ENCODE assay signal across 12 cellular contexts in genomic region chrX:46326161-46326560, GRCh38.
DNase-seq lines count a peak whose midpoint lies in the region; ATAC-seq and TF ChIP-seq lines count a peak whose summit lies in the region.
"Had no signal": no experiment of that assay in that cellular context is flagged by ENCODE, and none has a peak within 500 bp of the region (broad histone marks: within the 10 kb centered on the region; RNA-seq: fewer than 3 reads in every experiment).

No MANE protein-coding gene starts in this region.

- H3K9me3 ChIP-seq in Caco-2 (no peaks in the 10 kb centered on the region), NT2/D1 (ENCODE audit: insufficient read depth, low read length) (0 out of 2 replicates have a peak, but pooled peaks cover 7% of the 10 kb centered on the region), T-helper 17 cell (ENCODE audit: control insufficient read depth, low read length, poor library complexity, severe bottlenecking) (no peaks in the 10 kb centered on the region)

- no peak overlapping the region for H2AK5ac ChIP-seq in mesendoderm (ENCODE audit: low read length)

- H2BK5ac ChIP-seq in mesendoderm (ENCODE audit: low read length) = peak overlapping the region; percentile 70

- intact Hi-C loops in Caco-2 (cut with micrococcal nuclease; ENCODE audit: unreplicated experiment) = no loop called here

- no peak for TF ChIP-seq CTCF in Caco-2 (IDR thresholded peaks at IDR 0.05; ENCODE audit: insufficient read depth in 1 of 2, low read depth in 1 of 2, low read length in 1 of 2, severe bottlenecking in 1 of 2, unreplicated experiment in 1 of 2)

- peak overlapping the region; percentile 59 for H3K9ac ChIP-seq in NT2/D1 (ENCODE audit: insufficient read length, low read depth)
- peak overlapping the region; percentile 8 for H3K9ac ChIP-seq in mesendoderm (ENCODE audit: low read length)

- H3K79me1 ChIP-seq in mesendoderm (ENCODE audit: low read length) = no peaks in the 10 kb centered on the region

- H3K4me3 ChIP-seq in Caco-2 (ENCODE audit: low read depth, low read length) (no peak overlapping the region), NT2/D1 (ENCODE audit: insufficient read length, low read depth) (peak overlapping the region; percentile 0), mesendoderm (ENCODE audit: low read length) (no peak overlapping the region)

- H3K9me3 Mint-ChIP-seq in Caco-2 (ENCODE audit: unreplicated experiment) = no peaks in the 10 kb centered on the region
- H3K9me3 Mint-ChIP-seq: activated B cell treated with CpG ODN at 0.5 μM for 24 hours had no signal

- CTCF ChIA-PET in Caco-2 (lab: Charles Lee) = interaction anchor here (2.0 kb wide), 1 partner anchor 50 kb away, joined by 6 read pairs; no protein-coding TSS in a partner anchor

- H3K27me3 Mint-ChIP-seq in Caco-2 (ENCODE audit: insufficient read depth, unreplicated experiment) = no peaks in the 10 kb centered on the region
- H3K27me3 Mint-ChIP-seq in T-helper 17 cell = no peaks in the 10 kb centered on the region

- WGBS in mesendoderm (ENCODE audit: extremely low coverage, insufficient coverage, low lambda C conversion rate) = no CpG with 5 or more reads among the region's 3 CpGs

- peaks cover 21% of the 10 kb centered on the region for H3K4me1 Mint-ChIP-seq in Caco-2 (ENCODE audit: low read depth, unreplicated experiment)
- peaks cover 11% of the 10 kb centered on the region for H3K4me1 Mint-ChIP-seq in T-helper 17 cell
- H3K4me1 Mint-ChIP-seq: activated B cell treated with CpG ODN at 0.5 μM for 24 hours, CD14-positive monocyte had no signal

- no peak for DNase-seq in Caco-2
- no peak for DNase-seq in NT2/D1 (ENCODE audit: low read depth, low spot score)
- peak; percentile 74 for DNase-seq in dermis blood vessel endothelial cell
- DNase-seq in mesendoderm = peak; percentile 75
- no peak for DNase-seq in DMS114 treated with DMSO at 0.1 percent for 48 hours (lab: John Stamatoyannopoulos, UW; ENCODE audit: unreplicated experiment)
- DNase-seq in T-helper 17 cell = no peak
- no peak for DNase-seq in Kasumi-1 (lab: John Stamatoyannopoulos, UW)
- no peak for DNase-seq in DMS153 (lab: John Stamatoyannopoulos, UW)
- DNase-seq: activated B cell treated with CpG ODN at 0.5 μM for 24 hours, NCI-H1694 treated with DMSO at 0.1 percent for 48 hours had no signal

- H3K27me3 ChIP-seq in Caco-2 (replicated peaks; ENCODE audit: control insufficient read depth, insufficient read depth, low read length) (no peaks in the 10 kb centered on the region), NT2/D1 (ENCODE audit: insufficient read depth, insufficient read length) (no peaks in the 10 kb centered on the region), mesendoderm (ENCODE audit: insufficient read depth, low read length, poor library complexity) (no peaks in the 10 kb centered on the region)

- peaks cover 62% of the 10 kb centered on the region for H3K4me1 ChIP-seq in Caco-2
- peaks cover 3% of the 10 kb centered on the region for H3K4me1 ChIP-seq in NT2/D1 (ENCODE audit: insufficient read depth, insufficient read length)
- H3K4me1 ChIP-seq in mesendoderm (ENCODE audit: control insufficient read depth, low read depth, low read length) = no peaks in the 10 kb centered on the region

- H3K18ac ChIP-seq in mesendoderm (ENCODE audit: low read length) = no peak overlapping the region

- H3K79me2 ChIP-seq in mesendoderm (ENCODE audit: control insufficient read depth, insufficient read depth, low read length) = no peaks in the 10 kb centered on the region

- H3K23ac ChIP-seq in mesendoderm (ENCODE audit: low read length) = no peak overlapping the region

- H2BK120ac ChIP-seq in mesendoderm (ENCODE audit: low read depth, low read length) = no peak overlapping the region

- no peak overlapping the region for H3K4me2 ChIP-seq in mesendoderm (ENCODE audit: low read length)

- peak overlapping the region; percentile 84 for H3K27ac ChIP-seq in mesendoderm (ENCODE audit: low read depth, low read length)

- peak overlapping the region; percentile 99 for H3K27ac Mint-ChIP-seq in Caco-2 (ENCODE audit: unreplicated experiment)
- no peak overlapping the region for H3K27ac Mint-ChIP-seq in T-helper 17 cell
- H3K27ac Mint-ChIP-seq: activated B cell treated with CpG ODN at 0.5 μM for 24 hours, CD14-positive monocyte had no signal

- H3K56ac ChIP-seq in mesendoderm (ENCODE audit: low read length) = peak overlapping the region; percentile 76

- POLR2A ChIA-PET in Caco-2 (lab: Charles Lee) = interaction anchor here (0.6 kb wide), 1 partner anchor 557 kb away, joined by 7 read pairs; no protein-coding TSS in a partner anchor

- H2BK15ac ChIP-seq in mesendoderm (replicated peaks; ENCODE audit: low read depth) = no peak overlapping the region

- no peak for ATAC-seq in T-helper 17 cell
- ATAC-seq: left lobe of liver had no signal

- H3K36me3 ChIP-seq in Caco-2 (ENCODE audit: control insufficient read depth, insufficient read depth, low read length) = no peaks in the 10 kb centered on the region
- peaks cover 17% of the 10 kb centered on the region for H3K36me3 ChIP-seq in NT2/D1 (ENCODE audit: insufficient read depth, insufficient read length, low read length)
- no peaks in the 10 kb centered on the region for H3K36me3 ChIP-seq in mesendoderm (ENCODE audit: control insufficient read depth, insufficient read depth, low read length)

- H4K8ac ChIP-seq in mesendoderm (ENCODE audit: low read depth, low read length) = no peak overlapping the region

- H3K36me3 Mint-ChIP-seq in Caco-2 (ENCODE audit: insufficient read depth, unreplicated experiment) (peaks cover 23% of the 10 kb centered on the region), T-helper 17 cell (ENCODE audit: low read depth) (no peaks in the 10 kb centered on the region)
- H3K36me3 Mint-ChIP-seq: CD14-positive monocyte had no signal

- peak overlapping the region; percentile 77 for H3K4me3 Mint-ChIP-seq in Caco-2 (ENCODE audit: unreplicated experiment)
- H3K4me3 Mint-ChIP-seq in T-helper 17 cell = no peak overlapping the region
- H3K4me3 Mint-ChIP-seq: activated B cell treated with CpG ODN at 0.5 μM for 24 hours, CD14-positive monocyte had no signal

- no peak overlapping the region for H3K4ac ChIP-seq in mesendoderm (ENCODE audit: low read depth, low read length)

- H4K5ac ChIP-seq in mesendoderm (ENCODE audit: low read length) = no peak overlapping the region

- no TSS peak for BruUV-seq in Caco-2 (replicated peaks; lab: Mats Ljungman, UMichigan)

Comparison
In these comparisons a context has a peak if more than half of its experiments do, and no peak if none do; other contexts are left out.
1. DNase-seq: peak in dermis blood vessel endothelial cell (single experiment) and mesendoderm (single experiment); none in Caco-2 (0 of 2), NT2/D1 (single experiment), DMS114 treated with DMSO at 0.1 percent for 48 hours (single experiment), T-helper 17 cell (0 of 3), Kasumi-1 (0 of 2) and DMS153 (single experiment).